In genomic region chr13:98541701-98542203, GRCh38 we compare ENCODE assay signal across 2 cellular contexts.
TF ChIP-seq lines count a peak whose summit lies in the region.

No MANE protein-coding gene starts in this region.

TF ChIP-seq in HCT116, 20 proteins besides CTCF, POLR2A, EP300 and RAD21 (continued from another document):
- no peak for TF ChIP-seq ZBTB33 (IDR thresholded peaks at IDR 0.05; ENCODE audit: extremely low read depth, insufficient replicate concordance, low read length)

TF ChIP-seq in GM12878, 131 proteins besides CTCF, POLR2A, EP300 and RAD21 (continued from another document):
- TF ChIP-seq, protein P1, sequence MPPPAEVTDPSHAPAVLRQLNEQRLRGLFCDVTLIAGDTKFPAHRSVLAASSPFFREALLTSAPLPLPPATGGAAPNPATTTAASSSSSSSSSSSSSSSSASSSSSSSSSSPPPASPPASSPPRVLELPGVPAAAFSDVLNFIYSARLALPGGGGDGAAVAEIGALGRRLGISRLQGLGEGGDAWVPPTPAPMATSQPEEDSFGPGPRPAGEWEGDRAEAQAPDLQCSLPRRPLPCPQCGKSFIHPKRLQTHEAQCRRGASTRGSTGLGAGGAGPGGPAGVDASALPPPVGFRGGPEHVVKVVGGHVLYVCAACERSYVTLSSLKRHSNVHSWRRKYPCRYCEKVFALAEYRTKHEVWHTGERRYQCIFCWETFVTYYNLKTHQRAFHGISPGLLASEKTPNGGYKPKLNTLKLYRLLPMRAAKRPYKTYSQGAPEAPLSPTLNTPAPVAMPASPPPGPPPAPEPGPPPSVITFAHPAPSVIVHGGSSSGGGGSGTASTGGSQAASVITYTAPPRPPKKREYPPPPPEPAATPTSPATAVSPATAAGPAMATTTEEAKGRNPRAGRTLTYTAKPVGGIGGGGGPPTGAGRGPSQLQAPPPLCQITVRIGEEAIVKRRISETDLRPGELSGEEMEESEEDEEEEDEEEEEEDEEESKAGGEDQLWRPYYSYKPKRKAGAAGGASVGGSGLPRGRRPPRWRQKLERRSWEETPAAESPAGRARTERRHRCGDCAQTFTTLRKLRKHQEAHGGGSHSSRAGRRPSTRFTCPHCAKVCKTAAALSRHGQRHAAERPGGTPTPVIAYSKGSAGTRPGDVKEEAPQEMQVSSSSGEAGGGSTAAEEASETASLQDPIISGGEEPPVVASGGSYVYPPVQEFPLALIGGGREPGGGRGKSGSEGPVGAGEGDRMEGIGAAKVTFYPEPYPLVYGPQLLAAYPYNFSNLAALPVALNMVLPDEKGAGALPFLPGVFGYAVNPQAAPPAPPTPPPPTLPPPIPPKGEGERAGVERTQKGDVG (CRISPR knock-in tag; IDR thresholded peaks at IDR 0.05): no peak
